1 cellular context compared by ENCODE assay signal in genomic region chr20:41365785-41366545, GRCh38.
TF ChIP-seq lines count a peak whose summit lies in the region.

No MANE protein-coding gene starts in this region.

TF ChIP-seq in GM23338, 12 proteins besides CTCF, POLR2A, EP300 and RAD21 (continued from another document):
- TF ChIP-seq REST (IDR thresholded peaks at IDR 0.05; ENCODE audit: unreplicated experiment), result no peak
- TF ChIP-seq ZNF331 (CRISPR knock-in tag; IDR thresholded peaks at IDR 0.05; ENCODE audit: low read depth), result no peak
